Comparison of ENCODE assay signal across 9 cellular contexts in the genomic region with DNA sequence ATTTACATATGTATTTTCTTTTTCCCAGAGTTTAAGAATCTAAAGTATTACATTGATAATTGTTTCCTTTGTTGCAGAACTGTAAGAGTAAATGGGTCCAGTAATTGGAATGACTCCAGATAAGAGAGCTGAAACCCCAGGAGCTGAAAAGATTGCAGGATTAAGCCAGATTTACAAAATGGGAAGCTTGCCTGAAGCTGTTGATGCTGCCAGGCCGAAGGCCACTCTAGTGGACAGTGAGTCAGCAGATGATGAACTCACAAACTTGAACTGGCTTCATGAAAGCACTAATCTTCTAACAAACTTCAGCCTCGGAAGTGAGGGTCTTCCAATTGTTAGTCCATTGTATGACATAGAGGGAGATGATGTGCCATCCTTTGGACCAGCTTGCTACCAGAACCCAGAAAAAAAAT. TPM values are rescaled to one million over a fixed set of nuclear protein-coding genes. Genes with fewer than 3 reads are reported as not detected.
A peak's percentile ranks its signal among the peaks of the same experiment; 100 is the strongest.
DNase-seq lines count a peak whose midpoint lies in the region; ATAC-seq and TF ChIP-seq lines count a peak whose summit lies in the region.
"Had no signal": no experiment of that assay in that cellular context is flagged by ENCODE, and none has a peak within 500 bp of the region (broad histone marks: within the 10 kb centered on the region; RNA-seq: fewer than 3 reads in every experiment).

No MANE protein-coding gene starts in this region.

- TF ChIP-seq CTCF in testis (IDR thresholded peaks at IDR 0.05), result no peak

- intact Hi-C loops in testis (cut with DNase I; ENCODE audit: low total_unique reads), result no loop called here

- ATAC-seq in left lobe of liver, result peak; percentile 79
- ATAC-seq in HG02981 (IDR thresholded peaks at IDR 0.05; ENCODE audit: unreplicated experiment), result no peak
- no peak for ATAC-seq in GM21717 (IDR thresholded peaks at IDR 0.05; ENCODE audit: unreplicated experiment)
- ATAC-seq in HG02798 (IDR thresholded peaks at IDR 0.05; ENCODE audit: poor library complexity, unreplicated experiment), result no peak

- peaks cover 4% of the 10 kb centered on the region for H3K4me1 ChIP-seq in testis
- peaks cover 6% of the 10 kb centered on the region for H3K4me1 ChIP-seq in effector memory CD4-positive, alpha-beta T cell (ENCODE audit: control insufficient read depth, insufficient read depth, low read length, poor library complexity, severe bottlenecking)

- WGBS in testis, 2 donors, result 43 to 55% methylated on average over 2 of the region's 2 CpGs

- peak; percentile 37 for DNase-seq in HS-5 (ENCODE audit: low read depth)
- peak; percentile 91 for DNase-seq in cerebellar cortex (ENCODE audit: low spot score)
- DNase-seq in left lobe of liver (ENCODE audit: low spot score), result peak; percentile 80
- peak; percentile 29 for DNase-seq in testis
- no peak for DNase-seq in effector memory CD4-positive, alpha-beta T cell
- DNase-seq: NCI-H2029 treated with DMSO at 0.1 percent for 48 hours had no signal

- H3K27ac ChIP-seq in testis, result peak overlapping the region in 1 of 2 donors; percentile 63
- H3K27ac ChIP-seq in effector memory CD4-positive, alpha-beta T cell (ENCODE audit: insufficient read depth, low read length, poor library complexity, severe bottlenecking), result no peak overlapping the region

- H3K36me3 ChIP-seq in testis (ENCODE audit: low read depth, missing control alignments), result no peaks in the 10 kb centered on the region
- peaks cover 15% of the 10 kb centered on the region for H3K36me3 ChIP-seq in effector memory CD4-positive, alpha-beta T cell (ENCODE audit: control insufficient read depth, insufficient read depth, low read length)

- H3K9me3 ChIP-seq in testis, result no peaks in the 10 kb centered on the region
- no peaks in the 10 kb centered on the region for H3K9me3 ChIP-seq in effector memory CD4-positive, alpha-beta T cell (ENCODE audit: control insufficient read depth, low read length)

- no peaks in the 10 kb centered on the region for H3K27me3 ChIP-seq in testis
- no peaks in the 10 kb centered on the region for H3K27me3 ChIP-seq in effector memory CD4-positive, alpha-beta T cell (replicated peaks; ENCODE audit: control insufficient read depth, insufficient read depth, low read length, poor library complexity, severe bottlenecking)

- no peak overlapping the region for H3K4me3 ChIP-seq in testis
- no peak overlapping the region for H3K4me3 ChIP-seq in effector memory CD4-positive, alpha-beta T cell (ENCODE audit: insufficient read depth, low read depth, low read length, poor library complexity, severe bottlenecking)

- no peak for TF ChIP-seq POLR2A in testis (IDR thresholded peaks at IDR 0.05)

RNA-seq across cellular contexts. Expression of gene FOXN2, which starts 31.6 kb away (rescaled TPM):
- total RNA-seq in left lobe of liver (20.8 TPM), testis (10 to 100 TPM; 25.6 to 25.7 TPM)
- 10.2 TPM for polyA plus RNA-seq in testis (ENCODE audit: insufficient read depth, low read depth, low replicate concordance)

Comparison
In these comparisons a context has a peak if more than half of its experiments do, and no peak if none do; other contexts are left out.
1. DNase-seq: peak in HS-5 (single experiment), cerebellar cortex (single experiment), left lobe of liver (single experiment) and testis (single experiment); none in effector memory CD4-positive, alpha-beta T cell (0 of 3).